In the genomic region with DNA sequence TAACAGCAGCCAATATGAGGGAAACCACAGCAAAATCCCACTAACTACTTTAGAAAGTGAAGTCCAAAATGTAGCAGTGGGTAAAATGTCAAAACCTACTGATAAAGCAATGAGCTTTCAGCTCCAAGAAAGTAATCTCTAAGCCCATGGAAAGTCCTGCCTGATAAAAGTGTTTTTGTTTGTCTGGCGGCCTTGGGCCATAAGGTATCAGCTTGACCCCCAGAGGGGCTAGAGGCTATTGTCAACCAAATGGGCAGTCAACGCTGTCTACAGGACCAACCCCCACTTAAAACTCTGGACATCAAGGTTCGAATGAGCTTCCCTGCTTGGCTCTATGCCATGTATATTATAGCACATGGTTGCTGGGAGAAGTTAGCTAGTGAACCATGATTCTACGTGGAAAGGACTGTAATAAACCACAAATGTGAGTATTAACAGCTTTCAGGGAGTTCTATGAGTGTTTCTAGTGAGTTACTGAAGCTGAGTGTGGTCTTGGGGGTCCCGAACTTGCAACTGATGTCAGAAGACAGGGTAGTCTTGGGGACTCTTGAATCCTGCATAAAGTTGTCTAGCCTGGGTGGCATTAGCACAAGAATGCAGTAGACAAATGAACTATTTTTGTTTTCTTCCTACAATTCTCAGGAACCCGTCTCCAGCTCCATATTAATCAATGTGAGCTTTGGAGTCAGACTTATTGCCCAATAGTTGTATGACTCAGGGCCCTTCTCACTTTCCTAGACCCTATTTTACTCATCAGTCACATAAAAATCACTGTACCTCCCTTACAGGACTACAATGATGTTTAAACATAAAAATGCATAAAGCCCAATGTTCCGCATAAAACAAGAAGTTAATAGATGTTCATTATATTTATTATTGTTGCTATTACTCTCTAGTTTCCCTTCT, we compare ENCODE assay signal across 14 cellular contexts.
DNase-seq lines count a peak whose midpoint lies in the region; ATAC-seq, FAIRE-seq and TF ChIP-seq lines count a peak whose summit lies in the region.
"Had no signal": no experiment of that assay in that cellular context is flagged by ENCODE, and none has a peak within 500 bp of the region (broad histone marks: within the 10 kb centered on the region; RNA-seq: fewer than 3 reads in every experiment).

No MANE protein-coding gene starts in this region.

- no peak overlapping the region for H3K27ac ChIP-seq in fibroblast of lung (ENCODE audit: insufficient read depth, low read length)
- H3K27ac ChIP-seq in skeletal muscle tissue (ENCODE audit: low read depth, low read length), result peak overlapping the region; percentile 68
- H3K27ac ChIP-seq: neural progenitor cell, SJCRH30 had no signal

- H3K4me3 ChIP-seq in fibroblast of lung (replicated peaks in 1 of 4; ENCODE audit: control extremely low read depth in 1 of 4, insufficient read depth in 1 of 4, low read depth in 3 of 4, low read length in 4 of 4) (no peak overlapping the region), skeletal muscle tissue (ENCODE audit: low read length in 3 of 3) (no peak overlapping the region)
- H3K4me3 ChIP-seq: neural progenitor cell, SJCRH30 had no signal

- no peak for TF ChIP-seq CTCF in fibroblast of lung (conservative IDR thresholded peaks at IDR 0.05 in 1 of 2, IDR thresholded peaks at IDR 0.05 in 1 of 2; ENCODE audit: low read depth in 1 of 2, low read length in 2 of 2)

- H2AFZ ChIP-seq in fibroblast of lung (ENCODE audit: low read length), result no peak overlapping the region
- H2AFZ ChIP-seq: neural progenitor cell had no signal

- no peak overlapping the region for H3K9ac ChIP-seq in fibroblast of lung (ENCODE audit: insufficient read depth, low read length)
- no peak overlapping the region for H3K9ac ChIP-seq in skeletal muscle tissue (ENCODE audit: low read depth in 1 of 3, low read length in 3 of 3)
- H3K9ac ChIP-seq: neural progenitor cell had no signal

- H3K27me3 ChIP-seq in fibroblast of lung (ENCODE audit: control insufficient read depth, insufficient read depth, low read length) (no peaks in the 10 kb centered on the region), skeletal muscle tissue (ENCODE audit: control insufficient read depth in 3 of 3, insufficient read depth in 3 of 3, low read length in 3 of 3) (no peaks in the 10 kb centered on the region)
- H3K27me3 ChIP-seq: neural progenitor cell had no signal

- H3K36me3 ChIP-seq in fibroblast of lung (ENCODE audit: control insufficient read depth, insufficient read depth, low read length) (no peaks in the 10 kb centered on the region), skeletal muscle tissue (ENCODE audit: control insufficient read depth in 3 of 3, insufficient read depth in 3 of 3, low read length in 3 of 3) (no peaks in the 10 kb centered on the region)
- H3K36me3 ChIP-seq: neural progenitor cell, SJCRH30 had no signal

- FAIRE-seq in H54 (lab: Jason Lieb, UNC), result no peak

- H3K9me3 ChIP-seq in fibroblast of lung (ENCODE audit: control insufficient read depth, insufficient read depth, low read depth, low read length) (no peaks in the 10 kb centered on the region), skeletal muscle tissue (ENCODE audit: control insufficient read depth in 3 of 3, low read length in 3 of 3) (no peaks in the 10 kb centered on the region)
- H3K9me3 ChIP-seq: SJCRH30 had no signal

- H3K79me2 ChIP-seq in fibroblast of lung (ENCODE audit: control insufficient read depth, insufficient read depth, low read length), result no peaks in the 10 kb centered on the region

- no peaks in the 10 kb centered on the region for H4K20me1 ChIP-seq in fibroblast of lung (ENCODE audit: control insufficient read depth, extremely low read depth, insufficient read depth, low read length)

- peak overlapping the region; percentile 17 for H3K4me2 ChIP-seq in fibroblast of lung (ENCODE audit: extremely low read depth, insufficient read depth, low read length)
- H3K4me2 ChIP-seq: neural progenitor cell had no signal

- H3K4me1 ChIP-seq in fibroblast of lung (ENCODE audit: control insufficient read depth, extremely low read depth, insufficient read depth, low read length), result peaks cover 4% of the 10 kb centered on the region
- no peaks in the 10 kb centered on the region for H3K4me1 ChIP-seq in skeletal muscle tissue (ENCODE audit: control insufficient read depth in 3 of 3, insufficient read depth in 3 of 3, low read length in 3 of 3)
- H3K4me1 ChIP-seq: SJCRH30 had no signal

- peak; percentile 89 for DNase-seq in GM04503 (ENCODE audit: low read depth)
- DNase-seq in fibroblast of lung (ENCODE audit: low read depth in 2 of 2), result peak; percentile 88 to 95
- DNase-seq in H54 (ENCODE audit: insufficient read length, low spot score), result no peak
- DNase-seq: activated B cell treated with CpG ODN at 0.5 μM for 24 hours; activated T-cell treated with anti-CD3 and anti-CD28 coated beads, Interleukin-2, amount 50 U/mL, for 24 hours; foreskin melanocyte; NCI-H1105; NCI-H69; SJCRH30 had no signal

- peak; percentile 43; the same call in 2 of the 3 replicates for ATAC-seq in SK-N-SH treated with all-trans-retinoic acid at 6 μM for 48 hours
- no peak for ATAC-seq in GM21825 (IDR thresholded peaks at IDR 0.05; ENCODE audit: unreplicated experiment)
- no peak for ATAC-seq in HG03521 (IDR thresholded peaks at IDR 0.05; ENCODE audit: unreplicated experiment)

- no peak for TF ChIP-seq POLR2A in H54 (IDR thresholded peaks at IDR 0.05; ENCODE audit: low read depth, low read length)

TF ChIP-seq in SK-N-SH treated with all-trans-retinoic acid at 6 μM for 48 hours, 23 proteins besides CTCF, POLR2A, EP300 and RAD21 (continues in another document):
- TF ChIP-seq, protein P1, sequence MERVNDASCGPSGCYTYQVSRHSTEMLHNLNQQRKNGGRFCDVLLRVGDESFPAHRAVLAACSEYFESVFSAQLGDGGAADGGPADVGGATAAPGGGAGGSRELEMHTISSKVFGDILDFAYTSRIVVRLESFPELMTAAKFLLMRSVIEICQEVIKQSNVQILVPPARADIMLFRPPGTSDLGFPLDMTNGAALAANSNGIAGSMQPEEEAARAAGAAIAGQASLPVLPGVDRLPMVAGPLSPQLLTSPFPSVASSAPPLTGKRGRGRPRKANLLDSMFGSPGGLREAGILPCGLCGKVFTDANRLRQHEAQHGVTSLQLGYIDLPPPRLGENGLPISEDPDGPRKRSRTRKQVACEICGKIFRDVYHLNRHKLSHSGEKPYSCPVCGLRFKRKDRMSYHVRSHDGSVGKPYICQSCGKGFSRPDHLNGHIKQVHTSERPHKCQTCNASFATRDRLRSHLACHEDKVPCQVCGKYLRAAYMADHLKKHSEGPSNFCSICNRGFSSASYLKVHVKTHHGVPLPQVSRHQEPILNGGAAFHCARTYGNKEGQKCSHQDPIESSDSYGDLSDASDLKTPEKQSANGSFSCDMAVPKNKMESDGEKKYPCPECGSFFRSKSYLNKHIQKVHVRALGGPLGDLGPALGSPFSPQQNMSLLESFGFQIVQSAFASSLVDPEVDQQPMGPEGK (CRISPR knock-in tag; IDR thresholded peaks at IDR 0.05; ENCODE audit: borderline replicate concordance), result no peak
- TF ChIP-seq, protein P2, sequence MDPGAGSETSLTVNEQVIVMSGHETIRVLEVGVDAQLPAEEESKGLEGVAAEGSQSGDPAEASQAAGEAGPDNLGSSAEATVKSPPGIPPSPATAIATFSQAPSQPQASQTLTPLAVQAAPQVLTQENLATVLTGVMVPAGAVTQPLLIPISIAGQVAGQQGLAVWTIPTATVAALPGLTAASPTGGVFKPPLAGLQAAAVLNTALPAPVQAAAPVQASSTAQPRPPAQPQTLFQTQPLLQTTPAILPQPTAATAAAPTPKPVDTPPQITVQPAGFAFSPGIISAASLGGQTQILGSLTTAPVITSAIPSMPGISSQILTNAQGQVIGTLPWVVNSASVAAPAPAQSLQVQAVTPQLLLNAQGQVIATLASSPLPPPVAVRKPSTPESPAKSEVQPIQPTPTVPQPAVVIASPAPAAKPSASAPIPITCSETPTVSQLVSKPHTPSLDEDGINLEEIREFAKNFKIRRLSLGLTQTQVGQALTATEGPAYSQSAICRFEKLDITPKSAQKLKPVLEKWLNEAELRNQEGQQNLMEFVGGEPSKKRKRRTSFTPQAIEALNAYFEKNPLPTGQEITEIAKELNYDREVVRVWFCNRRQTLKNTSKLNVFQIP (CRISPR knock-in tag; IDR thresholded peaks at IDR 0.05; ENCODE audit: borderline replicate concordance, low read depth), result no peak
- TF ChIP-seq, protein P3, sequence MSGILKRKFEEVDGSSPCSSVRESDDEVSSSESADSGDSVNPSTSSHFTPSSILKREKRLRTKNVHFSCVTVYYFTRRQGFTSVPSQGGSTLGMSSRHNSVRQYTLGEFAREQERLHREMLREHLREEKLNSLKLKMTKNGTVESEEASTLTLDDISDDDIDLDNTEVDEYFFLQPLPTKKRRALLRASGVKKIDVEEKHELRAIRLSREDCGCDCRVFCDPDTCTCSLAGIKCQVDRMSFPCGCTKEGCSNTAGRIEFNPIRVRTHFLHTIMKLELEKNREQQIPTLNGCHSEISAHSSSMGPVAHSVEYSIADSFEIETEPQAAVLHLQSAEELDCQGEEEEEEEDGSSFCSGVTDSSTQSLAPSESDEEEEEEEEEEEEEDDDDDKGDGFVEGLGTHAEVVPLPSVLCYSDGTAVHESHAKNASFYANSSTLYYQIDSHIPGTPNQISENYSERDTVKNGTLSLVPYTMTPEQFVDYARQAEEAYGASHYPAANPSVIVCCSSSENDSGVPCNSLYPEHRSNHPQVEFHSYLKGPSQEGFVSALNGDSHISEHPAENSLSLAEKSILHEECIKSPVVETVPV (CRISPR knock-in tag; IDR thresholded peaks at IDR 0.05), result no peak
- TF ChIP-seq ISL1 (CRISPR knock-in tag; IDR thresholded peaks at IDR 0.05) (no peak), RARB (CRISPR knock-in tag; IDR thresholded peaks at IDR 0.05) (no peak), TCF4 (CRISPR knock-in tag; IDR thresholded peaks at IDR 0.05; ENCODE audit: borderline replicate concordance) (no peak), OSR1 (CRISPR knock-in tag; IDR thresholded peaks at IDR 0.05) (no peak), GLIS3 (CRISPR knock-in tag; IDR thresholded peaks at IDR 0.05) (no peak), TOX (CRISPR knock-in tag; IDR thresholded peaks at IDR 0.05; ENCODE audit: borderline replicate concordance) (no peak)
